Comparison of ENCODE assay signal across 1 cellular context in genomic region chr17:19833914-19834313, GRCh38.
TF ChIP-seq lines count a peak whose summit lies in the region.

No MANE protein-coding gene starts in this region.

TF ChIP-seq in K562, 482 proteins besides CTCF, POLR2A, EP300 and RAD21 (continued from another document):
- TF ChIP-seq TFAP4 (CRISPR knock-in tag; IDR thresholded peaks at IDR 0.05; ENCODE audit: borderline replicate concordance) = no peak
- TF ChIP-seq FOSL1 (tag; conservative IDR thresholded peaks at IDR 0.05) = 0 out of 2 replicates have a peak, but pooled peaks have one; percentile 17
